Comparison of ENCODE assay signal across 9 cellular contexts in the genomic region with DNA sequence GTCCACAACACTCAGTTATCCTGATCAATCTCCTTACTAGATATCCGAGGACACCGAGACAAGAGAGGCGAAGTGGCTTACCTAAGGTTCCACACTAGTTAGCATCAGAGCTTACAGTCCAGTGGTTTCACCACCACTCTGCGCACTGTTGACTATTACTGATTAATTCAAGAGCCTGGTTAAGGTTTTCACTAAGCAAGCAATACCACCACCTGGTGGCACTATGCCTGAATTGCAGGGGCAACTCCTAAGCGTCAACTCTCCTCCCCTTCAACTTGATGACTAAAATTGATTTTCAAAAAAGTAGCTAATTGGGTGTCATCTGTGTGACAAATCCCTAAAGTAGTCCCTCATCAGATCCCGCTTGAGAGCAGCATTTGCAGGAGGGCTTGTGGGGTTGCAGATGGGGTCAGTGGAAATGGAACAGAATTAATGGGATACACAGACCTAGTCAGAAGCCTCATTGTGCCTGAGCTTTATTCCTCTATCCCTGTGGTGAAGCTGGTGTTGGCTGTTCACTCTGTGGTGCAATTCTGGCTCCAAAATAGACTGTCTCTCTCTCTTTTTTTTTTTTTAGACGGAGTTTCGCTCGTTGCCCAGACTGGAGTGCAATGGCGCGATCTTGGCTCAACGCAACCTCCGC. TPM values are rescaled to one million over a fixed set of nuclear protein-coding genes. Genes with fewer than 3 reads are reported as not detected.
A peak's percentile ranks its signal among the peaks of the same experiment; 100 is the strongest.
DNase-seq lines count a peak whose midpoint lies in the region; ATAC-seq, FAIRE-seq and TF ChIP-seq lines count a peak whose summit lies in the region.
"Had no signal": no experiment of that assay in that cellular context is flagged by ENCODE, and none has a peak within 500 bp of the region (broad histone marks: within the 10 kb centered on the region; RNA-seq: fewer than 3 reads in every experiment).

No MANE protein-coding gene starts in this region.

- H3K79me2 ChIP-seq in PC-3 (ENCODE audit: low read length) = peaks cover 23% of the 10 kb centered on the region

- H3K9ac ChIP-seq in PC-3 (ENCODE audit: low read length) = no peak overlapping the region

- H3K27ac ChIP-seq in 22Rv1 = no peak overlapping the region
- no peak overlapping the region for H3K27ac ChIP-seq in PC-3 (ENCODE audit: low read length)
- no peak overlapping the region for H3K27ac ChIP-seq in pancreas

- no TSS peak for BruUV-seq in PC-3 (replicated peaks; lab: Mats Ljungman, UMichigan)

- CTCF ChIA-PET in PC-3 (lab: Charles Lee) = interaction anchor here (0.6 to 1.0 kb wide), 3 partner anchors 12 to 293 kb away, joined by 3 to 5 read pairs (median 4); no protein-coding TSS in a partner anchor

- no peak for FAIRE-seq in pancreas (lab: Jason Lieb, UNC)

- WGBS in pancreas, 2 donors = 93 to 96% methylated on average over 13 of the region's 13 CpGs

- no peak overlapping the region for H2AFZ ChIP-seq in PC-3 (ENCODE audit: low read length)

- H3K36me3 ChIP-seq in PC-3 (ENCODE audit: low read depth, low read length) (no peaks in the 10 kb centered on the region), pancreas (peaks cover 0 to 4% (median 0%) of the 10 kb centered on the region in 3 donors)
- H3K36me3 ChIP-seq: HAP-1 had no signal

- POLR2A ChIA-PET in PC-3 (lab: Charles Lee; ENCODE audit: unreplicated experiment) = no interaction called here

- peaks cover 8% of the 10 kb centered on the region for H3F3A ChIP-seq in PC-3 (ENCODE audit: low read length, unreplicated experiment)

- H3K9me3 ChIP-seq in PC-3 (ENCODE audit: low read length) (no peaks in the 10 kb centered on the region), pancreas (no peaks in the 10 kb centered on the region)

- ATAC-seq in PC-3 (no peak), pancreas (peak in 1 of 4 donors; percentile 44), GM18867 (IDR thresholded peaks at IDR 0.05; ENCODE audit: unreplicated experiment) (no peak), HG03442 (IDR thresholded peaks at IDR 0.05; ENCODE audit: unreplicated experiment) (no peak)

- no peak overlapping the region for H3K4me2 ChIP-seq in PC-3 (ENCODE audit: low read length)

- H3K9me2 ChIP-seq in PC-3 (replicated peaks; ENCODE audit: low read length) = no peaks in the 10 kb centered on the region

- no peak overlapping the region for H3K4me3 ChIP-seq in GM12864 (ENCODE audit: low read depth, low read length)
- H3K4me3 ChIP-seq in PC-3 (ENCODE audit: low read length) = no peak overlapping the region
- no peak overlapping the region for H3K4me3 ChIP-seq in pancreas
- H3K4me3 ChIP-seq: HAP-1 had no signal

- H3K27me3 Mint-ChIP-seq in brain = peaks cover 7% of the 10 kb centered on the region

- DNase-seq in GM12864 (ENCODE audit: low read depth) (peak; percentile 31), PC-3 (peak; percentile 83), pancreas (peak in 1 of 6 donors; percentile 46), NCI-H1436 treated with DMSO at 0.1 percent for 48 hours (lab: John Stamatoyannopoulos, UW) (no peak)

- H4K20me1 ChIP-seq in PC-3 (ENCODE audit: low read length) = no peaks in the 10 kb centered on the region

- peaks cover 0 to 6% (median 0%) of the 10 kb centered on the region in 5 experiments for H3K9me3 Mint-ChIP-seq in brain

- peak overlapping the region; percentile 58 to 99 (median 91) for H3K27ac Mint-ChIP-seq in brain

- intact Hi-C loops in PC-3 (cut with micrococcal nuclease) = loop anchor here (1.0 to 10.0 kb wide), 2 partner anchors 120 to 387 kb away; a partner anchor contains a TSS
- intact Hi-C loops in pancreas (cut with DNase I) = no loop called here

- H3K4me3 Mint-ChIP-seq in brain = peak overlapping the region in 3 of 5 experiments; percentile 40 to 74 (median 50)

- peaks cover 63% of the 10 kb centered on the region for H3K4me1 Mint-ChIP-seq in brain

- peak; percentile 72 for TF ChIP-seq CTCF in 22Rv1 (IDR thresholded peaks at IDR 0.05)
- TF ChIP-seq CTCF in GM12864 (IDR thresholded peaks at IDR 0.05; ENCODE audit: low read depth, low read length, missing control alignments) = peak; percentile 80
- TF ChIP-seq CTCF in PC-3 (conservative IDR thresholded peaks at IDR 0.05; ENCODE audit: low read depth, low read length) = peak; percentile 93
- peak; percentile 55 to 77 for TF ChIP-seq CTCF in brain (conservative IDR thresholded peaks at IDR 0.05)
- peak; percentile 30 to 39 (median 30) for TF ChIP-seq CTCF in pancreas (IDR thresholded peaks at IDR 0.05)

- H3K27me3 ChIP-seq in PC-3 (ENCODE audit: low read length) = no peaks in the 10 kb centered on the region
- H3K27me3 ChIP-seq in pancreas = no peaks in the 10 kb centered on the region

- H3K4me1 ChIP-seq in PC-3 (ENCODE audit: insufficient read depth, low read length) = peaks cover 35% of the 10 kb centered on the region
- H3K4me1 ChIP-seq in pancreas = peaks cover 0 to 9% (median 8%) of the 10 kb centered on the region in 3 donors
- H3K4me1 ChIP-seq: HAP-1 had no signal

- no peaks in the 10 kb centered on the region for H3K36me3 Mint-ChIP-seq in brain

RNA-seq across cellular contexts. Expression of a gene that starts 9.1 kb away (rescaled TPM):
- total RNA-seq in PC-3 (2014; rRNA removed) = 21.8 and 31.3 TPM in 2 replicates
- polyA plus RNA-seq in brain (ENCODE audit: insufficient read depth, low read depth, low replicate concordance) = 1.4 TPM
- 10 to 100 TPM in 1 of 6 donors, 1 to 10 TPM in 5; 6.7 to 10.6 (median 7.7) TPM for total RNA-seq in pancreas
- 1 to 10 TPM; 6.1 to 6.2 TPM for polyA plus RNA-seq in pancreas

RNA-seq across cellular contexts. Expression of a gene that starts 27.7 kb away (rescaled TPM):
- total RNA-seq in PC-3 (2014; rRNA removed) (3.5 and 5.0 TPM in 2 replicates), pancreas (1 to 10 TPM; 1.0 to 3.6 (median 2.3) TPM)
- polyA plus RNA-seq in brain (ENCODE audit: insufficient read depth, low read depth, low replicate concordance) (6.0 TPM), pancreas (1 to 10 TPM in 1 of 2 donors, under 1 TPM in 1; 0.61 to 1.7 TPM)

Comparison
In these comparisons a context has a peak if more than half of its experiments do, and no peak if none do; other contexts are left out.
1. CTCF ChIP-seq: peak in every context shown above with its lines; median percentile 93 in PC-3; 80 in GM12864; 72 in 22Rv1; 66 in brain; 30 in pancreas.